In the genomic region with DNA sequence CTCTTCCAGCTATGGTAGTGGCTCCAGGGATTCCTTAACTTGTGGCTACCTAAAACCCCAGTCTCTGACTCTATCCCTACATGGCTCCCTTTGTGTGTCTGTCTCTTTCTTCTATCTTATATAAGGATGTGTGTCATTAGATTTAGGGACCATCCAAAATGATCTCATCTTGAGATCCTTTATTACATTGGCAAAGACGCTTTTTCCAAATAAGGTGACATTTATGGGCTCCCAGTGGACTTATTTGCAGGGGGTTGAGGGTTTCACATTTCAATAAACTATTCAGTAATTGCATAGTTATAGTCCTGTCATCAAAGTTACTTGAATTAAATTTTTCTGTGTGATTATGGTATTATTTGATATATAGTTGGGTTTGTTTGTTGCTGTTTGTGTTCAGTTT, we compare ENCODE assay signal across 23 cellular contexts. TPM values are rescaled to one million over a fixed set of nuclear protein-coding genes. Genes with fewer than 3 reads are reported as not detected.
DNase-seq lines count a peak whose midpoint lies in the region; ATAC-seq and TF ChIP-seq lines count a peak whose summit lies in the region.
"Had no signal": no experiment of that assay in that cellular context is flagged by ENCODE, and none has a peak within 500 bp of the region (broad histone marks: within the 10 kb centered on the region; RNA-seq: fewer than 3 reads in every experiment).

No MANE protein-coding gene starts in this region.

- CTCF ChIA-PET in CD4-positive, alpha-beta T cell (lab: Charles Lee), result interaction anchor here (1.3 kb wide), 1 partner anchor 67 kb away, joined by 3 read pairs; no protein-coding TSS in a partner anchor
- CTCF ChIA-PET in HEK293T (lab: Yijun Ruan, JAX), result no interaction called here

- intact Hi-C loops in CD4-positive, alpha-beta T cell (cut with DNase I, micrococcal nuclease), result no loop called here

- no peak overlapping the region for H3K4me3 Mint-ChIP-seq in activated T-cell treated with anti-CD3 and anti-CD28 coated beads, Interleukin-2, amount 50 U/mL, for 72 hours
- H3K4me3 Mint-ChIP-seq in CD4-positive, alpha-beta T cell, result peak overlapping the region; percentile 11
- H3K4me3 Mint-ChIP-seq: B cell had no signal

- no peak for DNase-seq in activated T-cell treated with anti-CD3 and anti-CD28 coated beads, Interleukin-2, amount 50 U/mL, for 72 hours
- DNase-seq in activated T-cell treated with anti-CD3 and anti-CD28 coated beads, Interleukin-2, amount 50 U/mL, for 1 hour, result no peak
- no peak for DNase-seq in CD4-positive, alpha-beta T cell
- DNase-seq in HEK293T (ENCODE audit: extremely low spot score), result no peak
- DNase-seq in NK-92 treated with Interleukin-12 subunit alpha and Interleukin-12 subunit beta, amount 100 ng/mL, for 24 hours (lab: John Stamatoyannopoulos, UW), result no peak
- no peak for DNase-seq in NCI-H345 treated with DMSO at 0.1 percent for 48 hours (lab: John Stamatoyannopoulos, UW; ENCODE audit: unreplicated experiment)
- DNase-seq: AML-193; CD8-positive, alpha-beta memory T cell; COR-L47; DMS 273 treated with DMSO at 0.1 percent for 48 hours; DMS153; DMS53; DMS79; DND-41; EL; GDM1 had no signal

- no peak for ATAC-seq in activated T-cell treated with anti-CD3 and anti-CD28 coated beads, Interleukin-2, amount 50 U/mL, for 72 hours (replicated peaks in 1 of 2)
- no peak for ATAC-seq in CD4-positive, alpha-beta T cell (ENCODE audit: poor library complexity)
- ATAC-seq: A549, GM12878 had no signal

- no peaks in the 10 kb centered on the region for H3K36me3 Mint-ChIP-seq in activated T-cell treated with anti-CD3 and anti-CD28 coated beads, Interleukin-2, amount 50 U/mL, for 72 hours (ENCODE audit: insufficient read depth in 2 of 2)
- no peaks in the 10 kb centered on the region for H3K36me3 Mint-ChIP-seq in CD4-positive, alpha-beta T cell (ENCODE audit: low read depth)

- H3K27ac ChIP-seq in CD4-positive, alpha-beta T cell (ENCODE audit: low read depth, low read length), result no peak overlapping the region
- H3K27ac ChIP-seq: 22Rv1; A549; BLaER1 treated with 17β-estradiol and CSF1 and Interleukin-3, amounts not matched to agents 10 nM and 100 nM; C4-2B had no signal

- POLR2A ChIA-PET in CD4-positive, alpha-beta T cell (lab: Charles Lee), result interaction anchor here (1.9 kb wide), 1 partner anchor 59 kb away, joined by 6 read pairs; the partner anchor contains the start of gene NIPBL
- POLR2A ChIA-PET in HEK293T (lab: Yijun Ruan, JAX), result no interaction called here

- peaks cover 40% of the 10 kb centered on the region for H3K4me1 Mint-ChIP-seq in activated T-cell treated with anti-CD3 and anti-CD28 coated beads, Interleukin-2, amount 50 U/mL, for 72 hours (ENCODE audit: low read depth)
- H3K4me1 Mint-ChIP-seq in CD4-positive, alpha-beta T cell (ENCODE audit: low read depth), result peaks cover 87% of the 10 kb centered on the region

- no peaks in the 10 kb centered on the region for H3K9me3 Mint-ChIP-seq in activated T-cell treated with anti-CD3 and anti-CD28 coated beads, Interleukin-2, amount 50 U/mL, for 72 hours
- H3K9me3 Mint-ChIP-seq in CD4-positive, alpha-beta T cell, result no peaks in the 10 kb centered on the region
- H3K9me3 Mint-ChIP-seq: CD8-positive, alpha-beta memory T cell had no signal

- H3K27me3 ChIP-seq in CD4-positive, alpha-beta T cell (ENCODE audit: control insufficient read depth, insufficient read depth, low read length), result no peaks in the 10 kb centered on the region
- H3K27me3 ChIP-seq: BLaER1 treated with 17β-estradiol and CSF1 and Interleukin-3, amounts not matched to agents 10 nM and 100 nM had no signal

- no peak for TF ChIP-seq CTCF in CD4-positive, alpha-beta T cell (IDR thresholded peaks at IDR 0.05)

- peak overlapping the region; percentile 59 for H3K27ac Mint-ChIP-seq in activated T-cell treated with anti-CD3 and anti-CD28 coated beads, Interleukin-2, amount 50 U/mL, for 72 hours
- no peak overlapping the region for H3K27ac Mint-ChIP-seq in CD4-positive, alpha-beta T cell
- H3K27ac Mint-ChIP-seq: B cell had no signal

- H3K9me3 ChIP-seq in CD4-positive, alpha-beta T cell (ENCODE audit: control insufficient read depth, low read length), result no peaks in the 10 kb centered on the region
- H3K9me3 ChIP-seq: A549 had no signal

- H3K27me3 Mint-ChIP-seq in activated T-cell treated with anti-CD3 and anti-CD28 coated beads, Interleukin-2, amount 50 U/mL, for 72 hours (ENCODE audit: low read depth), result no peaks in the 10 kb centered on the region
- H3K27me3 Mint-ChIP-seq in CD4-positive, alpha-beta T cell, result no peaks in the 10 kb centered on the region
- H3K27me3 Mint-ChIP-seq: B cell; CD4-positive, alpha-beta memory T cell; CD8-positive, alpha-beta memory T cell had no signal

TF ChIP-seq in HEK293T, 16 proteins besides CTCF, POLR2A, EP300 and RAD21:
- TF ChIP-seq PKNOX1 (IDR thresholded peaks at IDR 0.05) (peak; percentile 1; the same call in 1 of the 2 replicates), NFRKB (IDR thresholded peaks at IDR 0.05) (no peak)

RNA-seq across cellular contexts. Expression of gene NIPBL, which starts 59.2 kb away (rescaled TPM):
- 10 to 100 TPM; 56.3 to 60.9 TPM for total RNA-seq in activated T-cell treated with anti-CD3 and anti-CD28 coated beads, Interleukin-2, amount 50 U/mL, for 72 hours
- 100 to 1,000 TPM; 108 to 120 TPM for total RNA-seq in CD4-positive, alpha-beta T cell
